ENCODE assay signal across 8 cellular contexts in the genomic region with DNA sequence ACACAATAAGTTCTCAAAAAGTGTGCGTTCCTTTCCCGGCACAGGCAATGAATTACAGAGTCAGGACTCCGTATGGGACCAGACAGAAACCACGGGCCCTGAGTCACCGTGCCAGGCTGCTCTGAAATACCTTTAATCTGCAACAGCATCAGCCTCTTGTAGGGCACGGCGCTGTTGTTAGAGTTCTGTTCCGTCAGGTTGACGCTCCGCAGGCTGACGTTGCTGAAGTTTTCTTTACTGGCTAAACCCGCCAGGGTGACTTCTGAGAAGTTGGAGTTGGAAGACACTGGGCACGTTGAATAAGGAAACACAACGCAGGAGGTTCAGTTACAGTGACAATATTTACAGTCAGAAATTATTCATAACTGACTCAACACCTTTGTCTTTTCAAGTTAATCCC.
DNase-seq lines count a peak whose midpoint lies in the region; ATAC-seq, FAIRE-seq and TF ChIP-seq lines count a peak whose summit lies in the region.
"Not testable (repeated sequence)": the region's sequence is repeated elsewhere in the genome, so short reads cannot be mapped to it uniquely, and the experiment has no call there.

No MANE protein-coding gene starts in this region.

- not testable (repeated sequence) for H3K4me3 Mint-ChIP-seq in activated CD4-positive, alpha-beta T cell treated with anti-CD3 and anti-CD28 coated beads for 36 hours

- peak overlapping the region; percentile 10 for H3K27ac ChIP-seq in epithelial cell of prostate
- H3K27ac ChIP-seq in gastrocnemius medialis: peak overlapping the region; percentile 30 to 56 (median 52)

- H3K9me3 ChIP-seq in gastrocnemius medialis: not testable (repeated sequence)

- H3K4me3 ChIP-seq in gastrocnemius medialis: not testable (repeated sequence)

- peaks cover 43% of the 10 kb centered on the region for H3K4me1 Mint-ChIP-seq in activated CD4-positive, alpha-beta T cell treated with anti-CD3 and anti-CD28 coated beads for 36 hours

- peak overlapping the region; percentile 25 for H3K27ac Mint-ChIP-seq in activated CD4-positive, alpha-beta T cell treated with anti-CD3 and anti-CD28 coated beads for 36 hours
- H3K27ac Mint-ChIP-seq in activated naive CD4-positive, alpha-beta T cell treated with anti-CD3 and anti-CD28 coated beads, Interleukin-2, amount 50 U/mL, for 72 hours: peak overlapping the region in 1 of 2 donors; percentile 63

- not testable (repeated sequence) for H3K27me3 ChIP-seq in gastrocnemius medialis

- CTCF ChIA-PET in activated CD4-positive, alpha-beta T cell treated with anti-CD3 and anti-CD28 coated beads for 36 hours (lab: Charles Lee): interaction anchor here (0.6 to 2.7 kb wide), 2 partner anchors 25 to 516 kb away, joined by 4 to 6 read pairs; no protein-coding TSS in a partner anchor

- not testable (repeated sequence) for H3K27me3 Mint-ChIP-seq in activated CD4-positive, alpha-beta T cell treated with anti-CD3 and anti-CD28 coated beads for 36 hours

- peaks cover 50% of the 10 kb centered on the region for H3K36me3 Mint-ChIP-seq in activated CD4-positive, alpha-beta T cell treated with anti-CD3 and anti-CD28 coated beads for 36 hours (ENCODE audit: low read depth)
- peaks cover 19 to 28% of the 10 kb centered on the region in 2 donors for H3K36me3 Mint-ChIP-seq in activated naive CD4-positive, alpha-beta T cell treated with anti-CD3 and anti-CD28 coated beads, Interleukin-2, amount 50 U/mL, for 72 hours

- not testable (repeated sequence) for TF ChIP-seq CTCF in gastrocnemius medialis (IDR thresholded peaks at IDR 0.05 in 4 of 5, conservative IDR thresholded peaks at IDR 0.05 in 1 of 5)

- in situ Hi-C loops in gastrocnemius medialis (cut with MboI; ENCODE audit: low sequenced_read_pairs in 4 of 4): not testable (repeated sequence)

- peak; percentile 92 for FAIRE-seq in urothelium cell line (lab: Jason Lieb, UNC)

- not testable (repeated sequence) for H3K4me1 ChIP-seq in gastrocnemius medialis

- intact Hi-C loops in activated CD4-positive, alpha-beta T cell treated with anti-CD3 and anti-CD28 coated beads for 36 hours (cut with DNase I, micrococcal nuclease); gastrocnemius medialis (cut with DNase I; ENCODE audit: low total_unique reads): not testable (repeated sequence)

- ATAC-seq in activated CD4-positive, alpha-beta T cell treated with anti-CD3 and anti-CD28 coated beads for 36 hours: peak; percentile 74
- peak; percentile 64 for ATAC-seq in activated naive CD4-positive, alpha-beta T cell treated with anti-CD3 and anti-CD28 coated beads, Interleukin-2, amount 50 U/mL, for 72 hours
- not testable (repeated sequence) for ATAC-seq in gastrocnemius medialis

- not testable (repeated sequence) for H3K9me3 Mint-ChIP-seq in activated CD4-positive, alpha-beta T cell treated with anti-CD3 and anti-CD28 coated beads for 36 hours (ENCODE audit: low read depth); activated naive CD4-positive, alpha-beta T cell treated with anti-CD3 and anti-CD28 coated beads, Interleukin-2, amount 50 U/mL, for 72 hours

- TF ChIP-seq POLR2A in gastrocnemius medialis (IDR thresholded peaks at IDR 0.05): not testable (repeated sequence)

- H3K36me3 ChIP-seq in gastrocnemius medialis: peaks cover 6 to 100% of the 10 kb centered on the region in 2 donors

- DNase-seq in ELR (ENCODE audit: low read depth): peak; percentile 45
- DNase-seq in RKO (ENCODE audit: low spot score): peak; percentile 25
- not testable (repeated sequence) for DNase-seq in activated CD4-positive, alpha-beta T cell treated with anti-CD3 and anti-CD28 coated beads for 36 hours; activated naive CD4-positive, alpha-beta T cell treated with anti-CD3 and anti-CD28 coated beads, Interleukin-2, amount 50 U/mL, for 72 hours (ENCODE audit: low spot score in 2 of 2); epithelial cell of prostate (ENCODE audit: low read depth, low spot score); gastrocnemius medialis; urothelium cell line (ENCODE audit: low spot score)
- DNase-seq in kidney tubule cell (ENCODE audit: low spot score): peak; percentile 31

- POLR2A ChIA-PET in activated CD4-positive, alpha-beta T cell treated with anti-CD3 and anti-CD28 coated beads for 36 hours (lab: Charles Lee): not testable (repeated sequence)
